8 cellular contexts compared by ENCODE assay signal in the genomic region with DNA sequence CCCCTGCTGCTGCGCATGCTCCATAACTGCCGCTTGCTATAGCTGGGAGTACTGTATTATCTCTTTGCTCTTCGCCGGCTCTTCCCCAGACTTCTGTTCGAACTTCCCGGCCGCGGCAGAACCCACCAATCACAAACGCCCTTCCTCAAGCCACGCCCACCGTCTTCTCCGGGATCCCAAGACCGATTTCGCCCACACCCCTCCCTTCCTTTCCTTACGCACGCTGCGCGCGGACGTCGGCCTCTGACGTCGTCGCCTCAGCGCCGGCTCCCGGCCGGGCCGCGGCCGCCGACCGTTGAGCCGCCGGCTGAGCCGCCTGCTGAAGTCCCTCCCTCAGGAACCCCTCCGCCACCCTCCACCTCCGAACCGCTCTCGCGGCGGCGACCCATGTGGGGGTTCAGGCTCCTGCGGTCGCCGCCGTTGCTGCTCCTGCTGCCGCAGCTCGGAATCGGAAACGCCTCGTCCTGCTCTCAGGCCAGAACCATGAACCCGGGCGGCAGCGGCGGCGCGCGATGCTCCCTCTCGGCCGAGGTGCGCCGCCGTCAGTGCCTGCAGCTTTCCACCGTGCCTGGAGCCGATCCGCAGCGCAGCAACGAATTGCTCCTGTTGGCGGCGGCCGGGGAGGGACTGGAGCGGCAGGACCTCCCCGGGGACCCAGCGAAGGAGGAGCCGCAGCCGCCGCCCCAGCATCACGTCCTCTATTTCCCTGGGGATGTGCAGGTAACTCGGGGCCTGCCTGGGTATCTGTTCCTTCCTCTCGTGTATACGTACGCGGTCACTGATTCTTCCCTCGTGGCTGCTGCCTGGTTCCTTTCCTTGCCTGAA.
DNase-seq lines count a peak whose midpoint lies in the region; TF ChIP-seq lines count a peak whose summit lies in the region.

Gene C2orf69, plus strand, starts transcription at position 242 of the 825 bp plus-strand sequence. Its CDS starts 146 bp downstream, at position 388.

- peaks cover 1% of the 10 kb centered on the region for H3K9me3 Mint-ChIP-seq in activated naive CD4-positive, alpha-beta T cell treated with anti-CD3 and anti-CD28 coated beads, Interleukin-2, amount 10 ng/mL, durations not matched to agents 7 days and 5 days

- peak within 1 kb of the TSS; percentile 91 for H3K9ac ChIP-seq in SK-N-MC (ENCODE audit: insufficient read length)

- peaks cover 23% of the 10 kb centered on the region for H3K36me3 Mint-ChIP-seq in activated naive CD4-positive, alpha-beta T cell treated with anti-CD3 and anti-CD28 coated beads, Interleukin-2, amount 10 ng/mL, durations not matched to agents 7 days and 5 days

- peaks cover 34% of the 10 kb centered on the region for H3K4me1 Mint-ChIP-seq in activated naive CD4-positive, alpha-beta T cell treated with anti-CD3 and anti-CD28 coated beads, Interleukin-2, amount 10 ng/mL, durations not matched to agents 7 days and 5 days

- CTCF ChIA-PET in activated naive CD4-positive, alpha-beta T cell treated with anti-CD3 and anti-CD28 coated beads, Interleukin-2, amount 10 ng/mL, durations not matched to agents 7 days and 5 days (lab: Charles Lee), result interaction anchor here (1.2 to 1.4 kb wide), 2 partner anchors 30 to 172 kb away, joined by 3 to 6 read pairs; no protein-coding TSS in a partner anchor

- no peak for TF ChIP-seq CTCF in HFF-Myc (IDR thresholded peaks at IDR 0.05; ENCODE audit: low read depth, low read length, missing control alignments)

- H3K4me3 ChIP-seq in HFF-Myc (replicated peaks; ENCODE audit: low read depth, low read length) (peak within 1 kb of the TSS; percentile 81), SK-N-MC (peak within 1 kb of the TSS; percentile 93)

- peak; percentile 94 for DNase-seq in GM03348 (ENCODE audit: low spot score)
- DNase-seq in HFF-Myc (ENCODE audit: extremely low read depth, low read depth), result peak; percentile 96
- peak; percentile 96 for DNase-seq in NAMALWA (ENCODE audit: low spot score)
- DNase-seq in SK-N-MC (ENCODE audit: low read depth, low spot score), result peak; percentile 96
- DNase-seq in activated naive CD4-positive, alpha-beta T cell treated with anti-CD3 and anti-CD28 coated beads, Interleukin-2, amount 10 ng/mL, durations not matched to agents 7 days and 5 days, result peak; percentile 95
- peak; percentile 93 for DNase-seq in germinal center (ENCODE audit: low spot score)
- peak; percentile 92 for DNase-seq in non-pigmented ciliary epithelial cell (ENCODE audit: low read depth)
- DNase-seq in superior temporal gyrus (ENCODE audit: extremely low spot score), result peak; percentile 96

- peak within 1 kb of the TSS; percentile 82 for H3K27ac ChIP-seq in SK-N-MC

- peak within 1 kb of the TSS; percentile 93 for H3K27ac Mint-ChIP-seq in activated naive CD4-positive, alpha-beta T cell treated with anti-CD3 and anti-CD28 coated beads, Interleukin-2, amount 10 ng/mL, durations not matched to agents 7 days and 5 days

- peak within 1 kb of the TSS; percentile 90 for H3K4me3 Mint-ChIP-seq in activated naive CD4-positive, alpha-beta T cell treated with anti-CD3 and anti-CD28 coated beads, Interleukin-2, amount 10 ng/mL, durations not matched to agents 7 days and 5 days

- peaks cover 29% of the 10 kb centered on the region for H3K36me3 ChIP-seq in SK-N-MC (ENCODE audit: insufficient read depth, low read length)

- H3K9me3 ChIP-seq in SK-N-MC (ENCODE audit: low read depth, low read length), result no peaks in the 10 kb centered on the region; the same call in 1 of the 2 replicates

- H3K27me3 Mint-ChIP-seq in activated naive CD4-positive, alpha-beta T cell treated with anti-CD3 and anti-CD28 coated beads, Interleukin-2, amount 10 ng/mL, durations not matched to agents 7 days and 5 days, result no peaks in the 10 kb centered on the region

Comparison
In these comparisons a context has a peak if more than half of its experiments do, and no peak if none do; other contexts are left out.
1. Peak in every context shown above with its lines: DNase-seq, H3K4me3 ChIP-seq and H3K27ac ChIP-seq.